ENCODE assay signal across 37 cellular contexts in genomic region chr3:38370861-38371260, GRCh38.
"Had no signal": no experiment of that assay in that cellular context is flagged by ENCODE, and none has a peak within 500 bp of the region (broad histone marks: within the 10 kb centered on the region; RNA-seq: fewer than 3 reads in every experiment).

No MANE protein-coding gene starts in this region.

- H3K4me1 Mint-ChIP-seq: brain had no signal

- FAIRE-seq: astrocyte, bronchial epithelial cell had no signal

- H3K27ac Mint-ChIP-seq: activated naive CD4-positive, alpha-beta T cell treated with anti-CD3 and anti-CD28 coated beads for 36 hours; activated naive CD4-positive, alpha-beta T cell treated with anti-CD3 and anti-CD28 coated beads, Interleukin-2, amount 10 ng/mL, durations not matched to agents 7 days and 5 days; activated naive CD4-positive, alpha-beta T cell treated with anti-CD3 and anti-CD28 coated beads, Interleukin-2, amount 50 U/mL, for 24 hours; activated naive CD8-positive, alpha-beta T cell; activated naive CD8-positive, alpha-beta T cell treated with anti-CD3 and anti-CD28 coated beads for 36 hours; activated naive CD8-positive, alpha-beta T cell treated with anti-CD3 and anti-CD28 coated beads, Interleukin-2, amount 10 ng/mL, durations not matched to agents 7 days and 5 days; activated naive CD8-positive, alpha-beta T cell treated with anti-CD3 and anti-CD28 coated beads, Interleukin-2, amount 50 U/mL, for 24 hours; activated T-cell treated with anti-CD3 and anti-CD28 coated beads, Interleukin-2, amount 50 U/mL, for 24 hours; activated T-cell treated with anti-CD3 and anti-CD28 coated beads, Interleukin-2, amount 50 U/mL, for 72 hours; activated T-helper 1 cell treated with anti-CD3 and anti-CD28 coated beads, Interleukin-12 subunit alpha, Interleukin-12 subunit beta, Interleukin-2, Interleukin-4 antibody, amounts not matched to agents 30 ng/mL and 10 ng/mL and 1 ng/mL, durations not matched to agents 14 hours and 24 hours and 36 hours; activated T-helper 17 cell treated with anti-CD3 and anti-CD28 coated beads, Interleukin-2, amount 50 U/mL, for 72 hours; activated T-helper 2 cell treated with anti-CD3 and anti-CD28 coated beads, Interferon-gamma antibody, Interleukin-2, Interleukin-4, amounts not matched to agents 10 μg/mL and 5 μg/mL and 100 μg/mL, durations not matched to agents 14 hours and 24 hours and 36 hours had no signal

- H3K4me3 Mint-ChIP-seq: activated naive CD4-positive, alpha-beta T cell treated with anti-CD3 and anti-CD28 coated beads for 36 hours; activated naive CD4-positive, alpha-beta T cell treated with anti-CD3 and anti-CD28 coated beads, Interleukin-2, amount 10 ng/mL, durations not matched to agents 7 days and 5 days; activated naive CD4-positive, alpha-beta T cell treated with anti-CD3 and anti-CD28 coated beads, Interleukin-2, amount 50 U/mL, for 24 hours; activated naive CD8-positive, alpha-beta T cell; activated naive CD8-positive, alpha-beta T cell treated with anti-CD3 and anti-CD28 coated beads for 36 hours; activated naive CD8-positive, alpha-beta T cell treated with anti-CD3 and anti-CD28 coated beads, Interleukin-2, amount 10 ng/mL, durations not matched to agents 7 days and 5 days; activated naive CD8-positive, alpha-beta T cell treated with anti-CD3 and anti-CD28 coated beads, Interleukin-2, amount 50 U/mL, for 24 hours; activated T-cell treated with anti-CD3 and anti-CD28 coated beads, Interleukin-2, amount 50 U/mL, for 24 hours; activated T-cell treated with anti-CD3 and anti-CD28 coated beads, Interleukin-2, amount 50 U/mL, for 4 hours; activated T-cell treated with anti-CD3 and anti-CD28 coated beads, Interleukin-2, amount 50 U/mL, for 72 hours; activated T-helper 1 cell treated with anti-CD3 and anti-CD28 coated beads, Interleukin-12 subunit alpha, Interleukin-12 subunit beta, Interleukin-2, Interleukin-4 antibody, amounts not matched to agents 30 ng/mL and 10 ng/mL and 1 ng/mL, durations not matched to agents 14 hours and 24 hours and 36 hours; activated T-helper 17 cell treated with anti-CD3 and anti-CD28 coated beads, Interleukin-2, amount 50 U/mL, for 72 hours; brain; central memory CD8-positive, alpha-beta T cell had no signal

- DNase-seq: activated effector memory CD4-positive, alpha-beta T cell treated with anti-CD3 and anti-CD28 coated beads, Interleukin-2, amount 50 U/mL, for 16 hours; activated effector memory CD4-positive, alpha-beta T cell treated with Interleukin-2 at 50 U/mL for 16 hours; activated gamma-delta T cell; activated gamma-delta T cell treated with Interleukin-2 at 50 U/mL for 16 hours; activated naive CD4-positive, alpha-beta T cell; activated naive CD4-positive, alpha-beta T cell treated with anti-CD3 and anti-CD28 coated beads for 36 hours; activated naive CD4-positive, alpha-beta T cell treated with anti-CD3 and anti-CD28 coated beads, Interleukin-2, amount 10 ng/mL, durations not matched to agents 7 days and 5 days; activated naive CD4-positive, alpha-beta T cell treated with anti-CD3 and anti-CD28 coated beads, Interleukin-2, amount 50 U/mL, for 16 hours; activated naive CD4-positive, alpha-beta T cell treated with Interleukin-2 at 50 U/mL for 16 hours; activated naive CD8-positive, alpha-beta T cell treated with anti-CD3 and anti-CD28 coated beads for 36 hours; activated naive CD8-positive, alpha-beta T cell treated with anti-CD3 and anti-CD28 coated beads, Interleukin-2, amount 10 ng/mL, durations not matched to agents 7 days and 5 days; activated naive CD8-positive, alpha-beta T cell treated with anti-CD3 and anti-CD28 coated beads, Interleukin-2, amount 50 U/mL, for 24 hours; activated T-cell treated with anti-CD3 and anti-CD28 coated beads, Interleukin-2, amount 50 U/mL, for 1 hour; activated T-cell treated with anti-CD3 and anti-CD28 coated beads, Interleukin-2, amount 50 U/mL, for 24 hours; activated T-cell treated with anti-CD3 and anti-CD28 coated beads, Interleukin-2, amount 50 U/mL, for 4 hours; activated T-cell treated with anti-CD3 and anti-CD28 coated beads, Interleukin-2, amount 50 U/mL, for 48 hours; activated T-cell treated with anti-CD3 and anti-CD28 coated beads, Interleukin-2, amount 50 U/mL, for 72 hours; adrenal gland; amniotic stem cell; amygdala; anterior cingulate cortex; aorta; body of pancreas; brain microvascular endothelial cell; caudate nucleus; central memory CD4-positive, alpha-beta T cell; cerebellar nuclear complex had no signal

- H3K27me3 Mint-ChIP-seq: activated naive CD4-positive, alpha-beta T cell treated with anti-CD3 and anti-CD28 coated beads, Interleukin-2, amount 50 U/mL, for 24 hours; activated naive CD8-positive, alpha-beta T cell; activated naive CD8-positive, alpha-beta T cell treated with anti-CD3 and anti-CD28 coated beads for 36 hours; activated naive CD8-positive, alpha-beta T cell treated with anti-CD3 and anti-CD28 coated beads, Interleukin-2, amount 10 ng/mL, durations not matched to agents 7 days and 5 days; activated T-cell treated with anti-CD3 and anti-CD28 coated beads, Interleukin-2, amount 50 U/mL, for 24 hours; activated T-helper 17 cell treated with anti-CD3 and anti-CD28 coated beads, Interleukin-2, amount 50 U/mL, for 72 hours; central memory CD8-positive, alpha-beta T cell had no signal

- H3K9me3 Mint-ChIP-seq: activated naive CD4-positive, alpha-beta T cell treated with anti-CD3 and anti-CD28 coated beads, Interleukin-2, amount 50 U/mL, for 24 hours; activated naive CD4-positive, alpha-beta T cell treated with anti-CD3 and anti-CD28 coated beads, Interleukin-2, amount 50 U/mL, for 72 hours; activated naive CD8-positive, alpha-beta T cell treated with anti-CD3 and anti-CD28 coated beads for 36 hours; activated naive CD8-positive, alpha-beta T cell treated with anti-CD3 and anti-CD28 coated beads, Interleukin-2, amount 10 ng/mL, durations not matched to agents 7 days and 5 days; activated naive CD8-positive, alpha-beta T cell treated with anti-CD3 and anti-CD28 coated beads, Interleukin-2, amount 50 U/mL, for 24 hours; activated T-cell treated with anti-CD3 and anti-CD28 coated beads, Interleukin-2, amount 50 U/mL, for 24 hours; activated T-helper 1 cell treated with anti-CD3 and anti-CD28 coated beads, Interleukin-12 subunit alpha, Interleukin-12 subunit beta, Interleukin-2, Interleukin-4 antibody, amounts not matched to agents 30 ng/mL and 10 ng/mL and 1 ng/mL, durations not matched to agents 14 hours and 24 hours and 36 hours; activated T-helper 17 cell treated with anti-CD3 and anti-CD28 coated beads, Interleukin-2, amount 50 U/mL, for 72 hours; activated T-helper 2 cell treated with anti-CD3 and anti-CD28 coated beads, Interferon-gamma antibody, Interleukin-2, Interleukin-4, amounts not matched to agents 10 μg/mL and 5 μg/mL and 100 μg/mL, durations not matched to agents 14 hours and 24 hours and 36 hours; brain; central memory CD8-positive, alpha-beta T cell had no signal
